ENCODE assay signal across 7 cellular contexts in the genomic region with DNA sequence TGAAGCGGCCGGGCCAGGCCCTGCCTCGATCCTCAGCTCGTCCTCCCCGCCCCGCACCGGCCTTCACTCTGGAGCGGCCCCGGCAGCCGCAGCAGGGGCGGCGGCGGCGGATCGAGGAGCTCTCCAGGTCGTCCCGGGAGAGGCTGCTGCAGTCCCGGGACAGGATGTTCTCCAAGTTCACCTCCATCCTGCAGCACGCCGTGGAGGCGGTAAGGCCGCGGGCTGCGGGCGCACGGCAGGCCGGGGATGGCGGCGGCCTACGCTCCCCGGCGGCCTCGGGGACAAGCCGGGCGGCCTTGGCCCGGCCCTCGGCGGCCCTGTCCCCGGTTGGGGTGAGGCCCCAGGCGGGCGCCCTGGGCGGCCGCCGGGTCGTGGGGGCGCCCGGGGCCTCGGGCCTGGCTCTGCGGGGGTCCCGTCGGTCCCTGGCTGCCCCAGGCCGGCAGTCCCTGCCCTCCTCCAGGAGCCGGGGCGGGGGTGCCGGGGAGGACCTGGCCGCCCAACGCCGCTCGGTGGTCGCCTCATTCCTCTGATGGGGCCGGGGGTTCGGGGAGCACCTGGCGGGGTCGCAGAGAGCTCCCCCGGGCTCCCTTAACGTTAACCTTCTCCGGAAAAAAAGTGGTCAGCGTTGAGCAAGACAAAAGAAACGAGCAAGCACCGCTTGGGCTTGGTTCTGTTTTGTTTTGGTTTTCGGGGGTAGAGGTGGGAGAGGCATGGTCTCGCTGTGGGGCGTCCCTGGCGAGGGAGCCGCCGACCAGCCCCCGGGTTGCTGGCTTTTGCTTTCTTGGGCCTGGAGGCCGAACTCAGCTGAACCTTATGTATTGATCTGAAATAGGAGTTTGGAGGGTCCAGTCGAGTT. TPM values are rescaled to one million over a fixed set of nuclear protein-coding genes. Genes with fewer than 3 reads are reported as not detected.
DNase-seq lines count a peak whose midpoint lies in the region; TF ChIP-seq lines count a peak whose summit lies in the region.

No MANE protein-coding gene starts in this region.

- H3K4me1 ChIP-seq in GM23248 (ENCODE audit: insufficient read depth) (peaks cover 38% of the 10 kb centered on the region), Karpas-422 (ENCODE audit: low read length) (peaks cover 36% of the 10 kb centered on the region), mononuclear cell (ENCODE audit: insufficient read depth, low read length) (peaks cover 29% of the 10 kb centered on the region)

- H4K20me1 ChIP-seq in GM23248 (ENCODE audit: insufficient read depth), result peaks cover 13% of the 10 kb centered on the region
- no peaks in the 10 kb centered on the region; the same call in 1 of the 2 replicates for H4K20me1 ChIP-seq in Karpas-422 (ENCODE audit: insufficient read depth, low read depth, low read length)

- 1 to 3% methylated on average over 46 to 63 of the region's 79 CpGs for WGBS in GM23248 (ENCODE audit: low coverage in 1 of 2, low lambda C conversion rate in 2 of 2, missing lambda C conversion rate in 2 of 2), 2 experiments

- H3K27me3 Mint-ChIP-seq in endothelial cell (ENCODE audit: unreplicated experiment), result peaks cover 9% of the 10 kb centered on the region
- H3K27me3 Mint-ChIP-seq in stimulated activated naive CD8-positive, alpha-beta T cell treated with anti-CD3 and anti-CD28 coated beads, Interleukin-15, Interleukin-2, amounts not matched to agents 100 ng/mL and 50 ng/mL, for 24 hours, result no peaks in the 10 kb centered on the region

- peak overlapping the region; percentile 96 for H3K4me2 ChIP-seq in GM23248 (ENCODE audit: unreplicated experiment)
- peak overlapping the region; percentile 79 for H3K4me2 ChIP-seq in Karpas-422 (ENCODE audit: low read depth, low read length, poor library complexity, severe bottlenecking)

- H3K27ac Mint-ChIP-seq in endothelial cell (ENCODE audit: unreplicated experiment), result peak overlapping the region; percentile 99
- H3K27ac Mint-ChIP-seq in stimulated activated naive CD8-positive, alpha-beta T cell treated with anti-CD3 and anti-CD28 coated beads, Interleukin-15, Interleukin-2, amounts not matched to agents 100 ng/mL and 50 ng/mL, for 24 hours, result peak overlapping the region; percentile 91

- in situ Hi-C loops in GM13976 (cut with MboI; ENCODE audit: low sequenced_read_pairs, unreplicated experiment), result no loop called here
- in situ Hi-C loops in GM23248 (cut with MboI), result no loop called here

- H3K4me3 Mint-ChIP-seq in endothelial cell (ENCODE audit: unreplicated experiment), result peak overlapping the region; percentile 97
- H3K4me3 Mint-ChIP-seq in stimulated activated naive CD8-positive, alpha-beta T cell treated with anti-CD3 and anti-CD28 coated beads, Interleukin-15, Interleukin-2, amounts not matched to agents 100 ng/mL and 50 ng/mL, for 24 hours, result peak overlapping the region; percentile 96

- H3K27ac ChIP-seq in GM23248 (peak overlapping the region; percentile 98), Karpas-422 (ENCODE audit: low read length) (no peak overlapping the region; the same call in 1 of the 2 replicates)

- peaks cover 44% of the 10 kb centered on the region for H3F3A ChIP-seq in GM23248 (ENCODE audit: insufficient read depth)

- H3K4me1 Mint-ChIP-seq in endothelial cell (ENCODE audit: unreplicated experiment), result peaks cover 59% of the 10 kb centered on the region
- H3K4me1 Mint-ChIP-seq in stimulated activated naive CD8-positive, alpha-beta T cell treated with anti-CD3 and anti-CD28 coated beads, Interleukin-15, Interleukin-2, amounts not matched to agents 100 ng/mL and 50 ng/mL, for 24 hours (ENCODE audit: low read depth), result peaks cover 46% of the 10 kb centered on the region

- H3K9me3 Mint-ChIP-seq in endothelial cell (ENCODE audit: unreplicated experiment), result no peaks in the 10 kb centered on the region
- H3K9me3 Mint-ChIP-seq in stimulated activated naive CD8-positive, alpha-beta T cell treated with anti-CD3 and anti-CD28 coated beads, Interleukin-15, Interleukin-2, amounts not matched to agents 100 ng/mL and 50 ng/mL, for 24 hours, result no peaks in the 10 kb centered on the region

- no peaks in the 10 kb centered on the region for H3K9me3 ChIP-seq in GM23248 (ENCODE audit: low read depth)
- no peaks in the 10 kb centered on the region for H3K9me3 ChIP-seq in Karpas-422 (ENCODE audit: low read length)
- no peaks in the 10 kb centered on the region for H3K9me3 ChIP-seq in mononuclear cell (ENCODE audit: low read depth, low read length)

- H3K9ac ChIP-seq in GM23248, result peak overlapping the region; percentile 98
- H3K9ac ChIP-seq in Karpas-422 (ENCODE audit: low read length), result peak overlapping the region; percentile 95

- H3K36me3 ChIP-seq in GM23248 (ENCODE audit: low read depth) (no peaks in the 10 kb centered on the region), Karpas-422 (ENCODE audit: insufficient read depth, low read length) (no peaks in the 10 kb centered on the region)

- H2AFZ ChIP-seq in GM23248, result peak overlapping the region; percentile 49
- H2AFZ ChIP-seq in Karpas-422 (ENCODE audit: low read length), result peak overlapping the region; percentile 82; the same call in 1 of the 2 replicates

- peaks cover 27% of the 10 kb centered on the region for H3K36me3 Mint-ChIP-seq in endothelial cell (ENCODE audit: low read depth, unreplicated experiment)
- peaks cover 4% of the 10 kb centered on the region for H3K36me3 Mint-ChIP-seq in stimulated activated naive CD8-positive, alpha-beta T cell treated with anti-CD3 and anti-CD28 coated beads, Interleukin-15, Interleukin-2, amounts not matched to agents 100 ng/mL and 50 ng/mL, for 24 hours (ENCODE audit: low read depth)

- H3K79me2 ChIP-seq in GM23248 (ENCODE audit: insufficient read depth) (peaks cover 43% of the 10 kb centered on the region), Karpas-422 (ENCODE audit: low read length) (peaks cover 42% of the 10 kb centered on the region)

- peak overlapping the region; percentile 90 for H3K4me3 ChIP-seq in GM23248
- H3K4me3 ChIP-seq in Karpas-422 (ENCODE audit: low read length), result peak overlapping the region; percentile 87
- H3K4me3 ChIP-seq in mononuclear cell (ENCODE audit: low read length), result peak overlapping the region; percentile 83

- no peak for TF ChIP-seq CTCF in GM13976 (IDR thresholded peaks at IDR 0.05; ENCODE audit: borderline replicate concordance, control extremely low read depth, extremely low read depth, insufficient read depth, missing control alignments)
- TF ChIP-seq CTCF in endothelial cell (IDR thresholded peaks at IDR 0.05; ENCODE audit: unreplicated experiment), result no peak

- H3K27me3 ChIP-seq in GM23248 (replicated peaks; ENCODE audit: insufficient read depth), result no peaks in the 10 kb centered on the region
- no peaks in the 10 kb centered on the region for H3K27me3 ChIP-seq in Karpas-422 (ENCODE audit: low read length)
- no peaks in the 10 kb centered on the region for H3K27me3 ChIP-seq in mononuclear cell (ENCODE audit: insufficient read depth, low read length)

- DNase-seq in GM13976 (ENCODE audit: low spot score), result peak; percentile 53
- peak; percentile 65 for DNase-seq in GM23248
- peak; percentile 71 for DNase-seq in Karpas-422
- DNase-seq in activated CD4-positive, alpha-beta T cell treated with anti-CD3 and anti-CD28 coated beads, Interleukin-2, amount 50 U/mL, for 48 hours, result peak; percentile 40 to 42
- DNase-seq in endothelial cell (ENCODE audit: low spot score), result peak; percentile 54

- H3K9me2 ChIP-seq in GM23248 (ENCODE audit: insufficient read depth), result no peaks in the 10 kb centered on the region
- H3K9me2 ChIP-seq in Karpas-422 (replicated peaks; ENCODE audit: insufficient read depth, low read length), result no peaks in the 10 kb centered on the region

RNA-seq across cellular contexts. Expression of gene FHIP2A, which starts 0.6 kb away (rescaled TPM):
- 24.6 and 26.4 TPM in 2 replicates for total RNA-seq in GM23248 (2014; rRNA removed; shearing (Covaris generic))
- polyA plus RNA-seq in GM23248 (2016; fragmentation: Nextera tagmentation; extraction: Ambion mirVana), result 19.6 and 22.3 TPM in 2 replicates
- total RNA-seq in Karpas-422 (2014; rRNA removed; shearing (Covaris generic); ENCODE audit: low replicate concordance), result 7.8 and 21.7 TPM in 2 replicates
- total RNA-seq in endothelial cell (ENCODE audit: unreplicated experiment) (50.1 TPM), mononuclear cell (47.1 TPM)
